8 cellular contexts compared by ENCODE assay signal in genomic region chr1:203267347-203267846, GRCh38. TPM values are rescaled to one million over a fixed set of nuclear protein-coding genes. Genes with fewer than 3 reads are reported as not detected.
DNase-seq lines count a peak whose midpoint lies in the region; ATAC-seq, FAIRE-seq and TF ChIP-seq lines count a peak whose summit lies in the region.

No MANE protein-coding gene starts in this region.

- H3K9me3 Mint-ChIP-seq in T-helper 2 cell treated with Interferon-gamma antibody and Interleukin-4, amounts not matched to agents 5 μg/mL and 100 μg/mL, for 36 hours: no peaks in the 10 kb centered on the region

- peak; percentile 38; the same call in 1 of the 2 replicates for TF ChIP-seq POLR2A in H54 (IDR thresholded peaks at IDR 0.05; ENCODE audit: low read depth, low read length)

- no peak for FAIRE-seq in H54 (lab: Jason Lieb, UNC)

- peak overlapping the region; percentile 0 for H3K27ac Mint-ChIP-seq in T-helper 2 cell treated with Interferon-gamma antibody and Interleukin-4, amounts not matched to agents 5 μg/mL and 100 μg/mL, for 36 hours

- no peaks in the 10 kb centered on the region for H3K36me3 ChIP-seq in psoas muscle (ENCODE audit: insufficient read depth in 1 of 2, low read depth in 1 of 2)

- DNase-seq in COLO829 (ENCODE audit: low spot score): peak; percentile 87
- peak; percentile 74 for DNase-seq in H54 (ENCODE audit: insufficient read length, low spot score)
- DNase-seq in NCI-H187 treated with DMSO at 0.1 percent for 48 hours (lab: John Stamatoyannopoulos, UW): peak; percentile 95
- peak; percentile 74 for DNase-seq in T-helper 2 cell treated with Interferon-gamma antibody and Interleukin-4, amounts not matched to agents 5 μg/mL and 100 μg/mL, for 36 hours (ENCODE audit: low spot score)
- DNase-seq in anterior cingulate cortex (lab: John Stamatoyannopoulos, UW): peak in 53 of 58 donors; percentile 46 to 88 (median 73)
- peak; percentile 87 to 94 (median 93) for DNase-seq in right cardiac atrium
- DNase-seq in psoas muscle: peak; percentile 85 to 91

- peaks cover 5% of the 10 kb centered on the region for H3K27me3 Mint-ChIP-seq in T-helper 2 cell treated with Interferon-gamma antibody and Interleukin-4, amounts not matched to agents 5 μg/mL and 100 μg/mL, for 36 hours (ENCODE audit: low read depth)

- H3K4me1 ChIP-seq in right cardiac atrium (ENCODE audit: control insufficient read depth, insufficient read depth, low read length) (no peaks in the 10 kb centered on the region), psoas muscle (peaks cover 30% of the 10 kb centered on the region)

- WGBS in right cardiac atrium: under 1% methylated on average over 20 of the region's 20 CpGs
- 0 to 1% (median 0%) methylated on average over 20 of the region's 20 CpGs for WGBS in psoas muscle, 3 donors

- ATAC-seq in right cardiac atrium (peak; percentile 73), psoas muscle (peak; percentile 75 to 85 (median 80)), HG03025 (IDR thresholded peaks at IDR 0.05; ENCODE audit: low FRiP score, unreplicated experiment) (no peak)

- peaks cover 11% of the 10 kb centered on the region for H3K4me1 Mint-ChIP-seq in T-helper 2 cell treated with Interferon-gamma antibody and Interleukin-4, amounts not matched to agents 5 μg/mL and 100 μg/mL, for 36 hours (ENCODE audit: low read depth)

- H3K27me3 ChIP-seq in right cardiac atrium (ENCODE audit: control insufficient read depth, insufficient read depth) (no peaks in the 10 kb centered on the region), psoas muscle (ENCODE audit: insufficient read depth in 3 of 3, low read length in 2 of 3) (no peaks in the 10 kb centered on the region)

- H3K36me3 Mint-ChIP-seq in T-helper 2 cell treated with Interferon-gamma antibody and Interleukin-4, amounts not matched to agents 5 μg/mL and 100 μg/mL, for 36 hours (ENCODE audit: low read depth): no peaks in the 10 kb centered on the region

- peak; percentile 92 for TF ChIP-seq CTCF in psoas muscle (IDR thresholded peaks at IDR 0.05)

- intact Hi-C loops in right cardiac atrium (cut with DNase I): loop anchor here in 2 of 4 donors (10.0 kb wide), 2 partner anchors 217 to 223 kb away; no protein-coding TSS in a partner anchor
- intact Hi-C loops in psoas muscle (cut with DNase I): loop anchor here (5.0 kb wide), 3 partner anchors 90 to 225 kb away; partner anchors contain the start of gene MYBPH (in 1 of the 2)

- peak overlapping the region; percentile 93 for H3K27ac ChIP-seq in right cardiac atrium (ENCODE audit: low read length)
- peak overlapping the region; percentile 93 for H3K27ac ChIP-seq in psoas muscle

- H3K4me3 ChIP-seq in right cardiac atrium (ENCODE audit: low read length) (peak overlapping the region; percentile 78), psoas muscle (peak overlapping the region; percentile 73)

- H3K9me3 ChIP-seq in right cardiac atrium (ENCODE audit: control insufficient read depth, low read length) (no peaks in the 10 kb centered on the region), psoas muscle (no peaks in the 10 kb centered on the region)

- H3K4me3 Mint-ChIP-seq in T-helper 2 cell treated with Interferon-gamma antibody and Interleukin-4, amounts not matched to agents 5 μg/mL and 100 μg/mL, for 36 hours: peak overlapping the region; percentile 85

RNA-seq across cellular contexts. Expression of gene BTG2, which starts 37.9 kb away (rescaled TPM):
- 100 to 1,000 TPM in 2 of 4 donors, 10 to 100 TPM in 2; 68.1 to 361 (median 105) TPM for total RNA-seq in right cardiac atrium
- polyA plus RNA-seq in right cardiac atrium: 333 TPM
- 100 to 1,000 TPM in 3 of 4 donors, 10 to 100 TPM in 1; 83.0 to 360 (median 224) TPM for total RNA-seq in psoas muscle
- 100 to 1,000 TPM in 1 of 3 donors, 10 to 100 TPM in 2; 17.6 to 119 (median 60.4) TPM for polyA plus RNA-seq in psoas muscle

RNA-seq across cellular contexts. Expression of gene CHIT1, which starts 37.9 kb away (rescaled TPM):
- total RNA-seq in right cardiac atrium (under 1 TPM in 3 of 4 donors, not detected in 1; 0.25 to 0.64 (median 0.32) TPM), psoas muscle (under 1 TPM in 2 of 4 donors, not detected in 2; 0.08 to 0.27 TPM)
- polyA plus RNA-seq in right cardiac atrium (0.09 TPM), psoas muscle (under 1 TPM in 2 of 3 donors, not detected in 1; 0.04 to 0.10 TPM)
